ENCODE assay signal across 17 cellular contexts in the genomic region with DNA sequence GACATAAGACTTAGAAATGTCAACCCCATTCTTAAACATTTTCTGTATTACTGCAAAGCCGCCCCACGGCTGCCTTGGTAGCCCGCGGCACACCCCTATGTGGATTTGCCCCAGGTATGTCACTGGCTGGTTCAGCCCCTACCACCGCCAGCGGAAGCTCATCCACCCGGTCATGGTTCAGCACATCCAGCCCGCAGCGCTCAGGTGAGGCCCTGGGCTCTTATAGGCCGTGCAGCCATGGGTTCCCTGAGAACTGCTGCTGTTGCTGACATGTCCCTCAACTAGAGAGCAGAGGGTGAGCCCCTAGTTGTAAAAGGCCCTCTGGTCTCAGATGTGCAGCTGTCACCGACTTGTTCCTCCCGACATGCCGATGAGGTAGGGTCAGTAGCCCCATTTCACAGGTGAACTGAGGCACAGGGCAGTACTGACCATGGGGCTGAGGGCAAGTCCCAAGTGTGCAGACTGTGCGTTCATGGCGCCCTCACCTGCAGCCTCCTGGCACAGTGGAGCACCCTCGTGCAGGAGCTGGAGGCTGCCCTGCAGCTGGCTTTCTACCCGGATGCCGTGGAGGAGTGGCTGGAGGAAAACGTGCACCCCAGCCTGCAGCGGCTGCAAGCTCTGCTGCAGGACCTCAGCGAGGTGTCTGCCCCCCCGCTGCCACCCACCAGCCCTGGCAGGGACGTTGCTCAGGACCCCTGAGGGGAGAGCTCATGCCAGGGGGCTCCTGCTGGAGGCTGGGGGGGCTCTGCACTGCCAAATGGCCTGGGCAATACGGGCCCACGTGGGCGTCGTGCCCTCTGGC. TPM values are rescaled to one million over a fixed set of nuclear protein-coding genes. Genes with fewer than 3 reads are reported as not detected.
A peak's percentile ranks its signal among the peaks of the same experiment; 100 is the strongest.
DNase-seq lines count a peak whose midpoint lies in the region; ATAC-seq lines count a peak whose summit lies in the region.
"Had no signal": no experiment of that assay in that cellular context is flagged by ENCODE, and none has a peak within 500 bp of the region (broad histone marks: within the 10 kb centered on the region; RNA-seq: fewer than 3 reads in every experiment).

No MANE protein-coding gene starts in this region.

- no peak overlapping the region for H3K9ac ChIP-seq in Karpas-422 (ENCODE audit: low read length)

- H3K9me3 Mint-ChIP-seq in activated naive CD8-positive, alpha-beta T cell treated with anti-CD3 and anti-CD28 coated beads, Interleukin-2, amount 10 ng/mL, durations not matched to agents 7 days and 5 days = no peaks in the 10 kb centered on the region
- no peaks in the 10 kb centered on the region for H3K9me3 Mint-ChIP-seq in activated naive CD8-positive, alpha-beta T cell treated with anti-CD3 and anti-CD28 coated beads, Interleukin-2, amount 50 U/mL, for 24 hours
- H3K9me3 Mint-ChIP-seq in central memory CD8-positive, alpha-beta T cell = no peaks in the 10 kb centered on the region
- no peaks in the 10 kb centered on the region for H3K9me3 Mint-ChIP-seq in stimulated activated naive B cell treated with anti-CD40 and anti-IgM and Interleukin-4, amounts not matched to agents 10 μg/mL and 1 μg/mL and 100 μg/mL, for 72 hours
- H3K9me3 Mint-ChIP-seq: activated T-helper 1 cell treated with anti-CD3 and anti-CD28 coated beads, Interleukin-12 subunit alpha, Interleukin-12 subunit beta, Interleukin-2, Interleukin-4 antibody, amounts not matched to agents 30 ng/mL and 10 ng/mL and 1 ng/mL, durations not matched to agents 14 hours and 24 hours and 36 hours had no signal

- POLR2A ChIA-PET in activated naive CD8-positive, alpha-beta T cell treated with anti-CD3 and anti-CD28 coated beads, Interleukin-2, amount 10 ng/mL, durations not matched to agents 7 days and 5 days (lab: Charles Lee) = interaction anchor here (0.6 to 1.2 kb wide), 3 partner anchors 12 to 59 kb away, joined by 3 read pairs; a partner anchor contains a TSS

- H2AFZ ChIP-seq in Karpas-422 (ENCODE audit: low read length) = no peak overlapping the region

- no peak for ATAC-seq in activated naive CD8-positive, alpha-beta T cell treated with anti-CD3 and anti-CD28 coated beads, Interleukin-2, amount 10 ng/mL, durations not matched to agents 7 days and 5 days (ENCODE audit: low read depth)
- no peak for ATAC-seq in activated naive CD8-positive, alpha-beta T cell treated with anti-CD3 and anti-CD28 coated beads, Interleukin-2, amount 50 U/mL, for 24 hours
- ATAC-seq in central memory CD8-positive, alpha-beta T cell (replicated peaks; ENCODE audit: extremely low read depth, poor library complexity, severe bottlenecking) = no peak
- peak; percentile 9 to 15 for ATAC-seq in stimulated activated naive B cell treated with anti-CD40 and anti-IgM and Interleukin-4, amounts not matched to agents 10 μg/mL and 1 μg/mL and 100 μg/mL, for 72 hours (replicated peaks)
- ATAC-seq in GM21825 (IDR thresholded peaks at IDR 0.05; ENCODE audit: unreplicated experiment) (no peak), GM18867 (IDR thresholded peaks at IDR 0.05; ENCODE audit: unreplicated experiment) (no peak)

- H3K79me2 ChIP-seq in Karpas-422 (ENCODE audit: low read length) = no peaks in the 10 kb centered on the region

- H3K27me3 Mint-ChIP-seq in activated naive CD8-positive, alpha-beta T cell treated with anti-CD3 and anti-CD28 coated beads, Interleukin-2, amount 10 ng/mL, durations not matched to agents 7 days and 5 days = no peaks in the 10 kb centered on the region
- H3K27me3 Mint-ChIP-seq in activated naive CD8-positive, alpha-beta T cell treated with anti-CD3 and anti-CD28 coated beads, Interleukin-2, amount 50 U/mL, for 24 hours = no peaks in the 10 kb centered on the region
- H3K27me3 Mint-ChIP-seq in central memory CD8-positive, alpha-beta T cell = no peaks in the 10 kb centered on the region
- no peaks in the 10 kb centered on the region for H3K27me3 Mint-ChIP-seq in stimulated activated naive B cell treated with anti-CD40 and anti-IgM and Interleukin-4, amounts not matched to agents 10 μg/mL and 1 μg/mL and 100 μg/mL, for 72 hours

- H3K9me2 ChIP-seq in Karpas-422 (replicated peaks; ENCODE audit: insufficient read depth, low read length) = no peaks in the 10 kb centered on the region

- no peak overlapping the region for H3K4me3 ChIP-seq in Karpas-422 (ENCODE audit: low read length)
- H3K4me3 ChIP-seq: SJSA1 had no signal

- no peak overlapping the region for H3K27ac ChIP-seq in Karpas-422 (ENCODE audit: low read length)
- H3K27ac ChIP-seq: SJSA1 had no signal

- H3K4me2 ChIP-seq in Karpas-422 (ENCODE audit: low read depth, low read length, poor library complexity, severe bottlenecking) = no peak overlapping the region

- peaks cover 8% of the 10 kb centered on the region for H3K36me3 ChIP-seq in Karpas-422 (ENCODE audit: insufficient read depth, low read length)

- peaks cover 3% of the 10 kb centered on the region for H3K36me3 Mint-ChIP-seq in activated naive CD8-positive, alpha-beta T cell treated with anti-CD3 and anti-CD28 coated beads, Interleukin-2, amount 10 ng/mL, durations not matched to agents 7 days and 5 days
- H3K36me3 Mint-ChIP-seq in activated naive CD8-positive, alpha-beta T cell treated with anti-CD3 and anti-CD28 coated beads, Interleukin-2, amount 50 U/mL, for 24 hours (ENCODE audit: low read depth) = peaks cover 10% of the 10 kb centered on the region
- peaks cover 8% of the 10 kb centered on the region for H3K36me3 Mint-ChIP-seq in central memory CD8-positive, alpha-beta T cell (ENCODE audit: insufficient read depth)
- H3K36me3 Mint-ChIP-seq in stimulated activated naive B cell treated with anti-CD40 and anti-IgM and Interleukin-4, amounts not matched to agents 10 μg/mL and 1 μg/mL and 100 μg/mL, for 72 hours = peaks cover 34 to 39% of the 10 kb centered on the region in 2 donors

- H3K4me1 ChIP-seq in Karpas-422 (ENCODE audit: low read length) = peaks cover 6% of the 10 kb centered on the region
- H3K4me1 ChIP-seq: SJSA1 had no signal

- H3K27me3 ChIP-seq in Karpas-422 (ENCODE audit: low read length) = no peaks in the 10 kb centered on the region
- H3K27me3 ChIP-seq: heart right ventricle, SJSA1 had no signal

- no peak for DNase-seq in activated naive CD8-positive, alpha-beta T cell treated with anti-CD3 and anti-CD28 coated beads, Interleukin-2, amount 10 ng/mL, durations not matched to agents 7 days and 5 days
- no peak for DNase-seq in activated naive CD8-positive, alpha-beta T cell treated with anti-CD3 and anti-CD28 coated beads, Interleukin-2, amount 50 U/mL, for 24 hours
- DNase-seq in Karpas-422 (peak; percentile 55), T-helper 2 cell (no peak)
- no peak for DNase-seq in central memory CD8-positive, alpha-beta T cell (ENCODE audit: low spot score in 2 of 2)
- DNase-seq in stimulated activated naive B cell treated with anti-CD40 and anti-IgM and Interleukin-4, amounts not matched to agents 10 μg/mL and 1 μg/mL and 100 μg/mL, for 72 hours = no peak
- DNase-seq: COR-L47; effector memory CD4-positive, alpha-beta T cell; GF-D8; islet precursor cell; mesendoderm; NCI-H446 treated with DMSO at 0.1 percent for 48 hours had no signal

- H3K4me3 Mint-ChIP-seq in activated naive CD8-positive, alpha-beta T cell treated with anti-CD3 and anti-CD28 coated beads, Interleukin-2, amount 10 ng/mL, durations not matched to agents 7 days and 5 days = no peak overlapping the region
- no peak overlapping the region for H3K4me3 Mint-ChIP-seq in activated naive CD8-positive, alpha-beta T cell treated with anti-CD3 and anti-CD28 coated beads, Interleukin-2, amount 50 U/mL, for 24 hours
- H3K4me3 Mint-ChIP-seq in central memory CD8-positive, alpha-beta T cell = no peak overlapping the region
- H3K4me3 Mint-ChIP-seq in stimulated activated naive B cell treated with anti-CD40 and anti-IgM and Interleukin-4, amounts not matched to agents 10 μg/mL and 1 μg/mL and 100 μg/mL, for 72 hours = peak overlapping the region; percentile 19 to 54
- H3K4me3 Mint-ChIP-seq: activated T-helper 1 cell treated with anti-CD3 and anti-CD28 coated beads, Interleukin-12 subunit alpha, Interleukin-12 subunit beta, Interleukin-2, Interleukin-4 antibody, amounts not matched to agents 30 ng/mL and 10 ng/mL and 1 ng/mL, durations not matched to agents 14 hours and 24 hours and 36 hours had no signal

- peaks cover 2% of the 10 kb centered on the region for H3K4me1 Mint-ChIP-seq in activated naive CD8-positive, alpha-beta T cell treated with anti-CD3 and anti-CD28 coated beads, Interleukin-2, amount 10 ng/mL, durations not matched to agents 7 days and 5 days
- H3K4me1 Mint-ChIP-seq in activated naive CD8-positive, alpha-beta T cell treated with anti-CD3 and anti-CD28 coated beads, Interleukin-2, amount 50 U/mL, for 24 hours = peaks cover 12% of the 10 kb centered on the region
- no peaks in the 10 kb centered on the region for H3K4me1 Mint-ChIP-seq in central memory CD8-positive, alpha-beta T cell
- peaks cover 32 to 69% of the 10 kb centered on the region in 2 donors for H3K4me1 Mint-ChIP-seq in stimulated activated naive B cell treated with anti-CD40 and anti-IgM and Interleukin-4, amounts not matched to agents 10 μg/mL and 1 μg/mL and 100 μg/mL, for 72 hours

- peaks cover 11% of the 10 kb centered on the region for H4K20me1 ChIP-seq in Karpas-422 (ENCODE audit: insufficient read depth, low read depth, low read length)

- no peaks in the 10 kb centered on the region for H3K9me3 ChIP-seq in Karpas-422 (ENCODE audit: low read length)
- H3K9me3 ChIP-seq: heart right ventricle, SJSA1 had no signal

- peak overlapping the region; percentile 60 for H3K27ac Mint-ChIP-seq in activated naive CD8-positive, alpha-beta T cell treated with anti-CD3 and anti-CD28 coated beads, Interleukin-2, amount 10 ng/mL, durations not matched to agents 7 days and 5 days
- no peak overlapping the region for H3K27ac Mint-ChIP-seq in activated naive CD8-positive, alpha-beta T cell treated with anti-CD3 and anti-CD28 coated beads, Interleukin-2, amount 50 U/mL, for 24 hours
- H3K27ac Mint-ChIP-seq in central memory CD8-positive, alpha-beta T cell (ENCODE audit: low read depth) = peak overlapping the region; percentile 87
- H3K27ac Mint-ChIP-seq in stimulated activated naive B cell treated with anti-CD40 and anti-IgM and Interleukin-4, amounts not matched to agents 10 μg/mL and 1 μg/mL and 100 μg/mL, for 72 hours = peak overlapping the region; percentile 87
- H3K27ac Mint-ChIP-seq: activated T-helper 1 cell treated with anti-CD3 and anti-CD28 coated beads, Interleukin-12 subunit alpha, Interleukin-12 subunit beta, Interleukin-2, Interleukin-4 antibody, amounts not matched to agents 30 ng/mL and 10 ng/mL and 1 ng/mL, durations not matched to agents 14 hours and 24 hours and 36 hours had no signal

RNA-seq across cellular contexts. Expression of a gene that starts 8.7 kb away (rescaled TPM):
- 100 to 1,000 TPM; 301 to 323 TPM for total RNA-seq in activated naive CD8-positive, alpha-beta T cell treated with anti-CD3 and anti-CD28 coated beads, Interleukin-2, amount 10 ng/mL, durations not matched to agents 7 days and 5 days
- 92.4 and 147 TPM in 2 replicates for total RNA-seq in Karpas-422 (2014; rRNA removed; shearing (Covaris generic); ENCODE audit: low replicate concordance)

RNA-seq across cellular contexts. Expression of a gene that starts 16.7 kb away (rescaled TPM):
- 100 to 1,000 TPM; 106 to 121 TPM for total RNA-seq in activated naive CD8-positive, alpha-beta T cell treated with anti-CD3 and anti-CD28 coated beads, Interleukin-2, amount 10 ng/mL, durations not matched to agents 7 days and 5 days
- total RNA-seq in Karpas-422 (2014; rRNA removed; shearing (Covaris generic); ENCODE audit: low replicate concordance) = 43.3 and 53.5 TPM in 2 replicates

RNA-seq across cellular contexts. Expression of a gene that starts 23.5 kb away (rescaled TPM):
- total RNA-seq in activated naive CD8-positive, alpha-beta T cell treated with anti-CD3 and anti-CD28 coated beads, Interleukin-2, amount 10 ng/mL, durations not matched to agents 7 days and 5 days = 10 to 100 TPM; 24.4 to 27.4 TPM
- total RNA-seq in Karpas-422 (2014; rRNA removed; shearing (Covaris generic); ENCODE audit: low replicate concordance) = 14.8 and 17.9 TPM in 2 replicates

RNA-seq across cellular contexts. Expression of a gene that starts 23.7 kb away (rescaled TPM):
- total RNA-seq in activated naive CD8-positive, alpha-beta T cell treated with anti-CD3 and anti-CD28 coated beads, Interleukin-2, amount 10 ng/mL, durations not matched to agents 7 days and 5 days = 10 to 100 TPM; 84.1 to 84.8 TPM
- 21.7 and 55.7 TPM in 2 replicates for total RNA-seq in Karpas-422 (2014; rRNA removed; shearing (Covaris generic); ENCODE audit: low replicate concordance)

Comparison
In these comparisons a context has a peak if more than half of its experiments do, and no peak if none do; other contexts are left out.
1. ATAC-seq: peak in stimulated activated naive B cell treated with anti-CD40 and anti-IgM and Interleukin-4, amounts not matched to agents 10 μg/mL and 1 μg/mL and 100 μg/mL, for 72 hours (2 of 2); none in activated naive CD8-positive, alpha-beta T cell treated with anti-CD3 and anti-CD28 coated beads, Interleukin-2, amount 10 ng/mL, durations not matched to agents 7 days and 5 days (single experiment), activated naive CD8-positive, alpha-beta T cell treated with anti-CD3 and anti-CD28 coated beads, Interleukin-2, amount 50 U/mL, for 24 hours (single experiment), central memory CD8-positive, alpha-beta T cell (single experiment), GM21825 (single experiment) and GM18867 (single experiment).
2. H3K4me3 Mint-ChIP-seq: peak in stimulated activated naive B cell treated with anti-CD40 and anti-IgM and Interleukin-4, amounts not matched to agents 10 μg/mL and 1 μg/mL and 100 μg/mL, for 72 hours (2 of 2); none in activated naive CD8-positive, alpha-beta T cell treated with anti-CD3 and anti-CD28 coated beads, Interleukin-2, amount 10 ng/mL, durations not matched to agents 7 days and 5 days (single experiment), activated naive CD8-positive, alpha-beta T cell treated with anti-CD3 and anti-CD28 coated beads, Interleukin-2, amount 50 U/mL, for 24 hours (single experiment) and central memory CD8-positive, alpha-beta T cell (single experiment).